25 cellular contexts compared by ENCODE assay signal in the genomic region with DNA sequence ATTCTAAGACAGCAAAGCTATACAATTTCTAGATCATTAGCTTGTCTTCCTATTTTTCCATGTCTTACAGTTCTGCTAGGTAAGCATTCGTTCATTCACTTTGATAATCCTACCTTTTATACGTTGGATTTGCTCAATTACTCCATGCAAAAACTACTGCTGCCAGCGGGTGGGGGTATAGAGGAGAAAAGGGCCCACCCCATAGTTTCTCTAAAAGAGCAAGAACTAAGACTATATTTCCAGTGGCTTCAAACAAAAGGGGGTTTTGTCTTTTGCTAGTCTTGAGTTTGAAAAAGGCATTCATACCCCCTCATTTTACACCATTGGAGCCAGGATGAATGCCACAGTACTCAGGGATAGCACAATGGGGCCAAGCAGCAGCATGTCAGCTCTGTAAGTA.
DNase-seq lines count a peak whose midpoint lies in the region; ATAC-seq and TF ChIP-seq lines count a peak whose summit lies in the region.
"Had no signal": no experiment of that assay in that cellular context is flagged by ENCODE, and none has a peak within 500 bp of the region (broad histone marks: within the 10 kb centered on the region; RNA-seq: fewer than 3 reads in every experiment).

No MANE protein-coding gene starts in this region.

- H3K27me3 ChIP-seq in DND-41 (ENCODE audit: insufficient read depth, low read length, poor library complexity) (peaks cover 3% of the 10 kb centered on the region), Loucy (ENCODE audit: insufficient read depth, low read length, poor library complexity, severe bottlenecking) (no peaks in the 10 kb centered on the region), sigmoid colon (no peaks in the 10 kb centered on the region)
- H3K27me3 ChIP-seq: pancreas, tibial artery had no signal

- no peaks in the 10 kb centered on the region for H3K9me2 ChIP-seq in Loucy (replicated peaks; ENCODE audit: low read depth, low read length)

- intact Hi-C loops in sigmoid colon (cut with DNase I): no loop called here

- peaks cover 6% of the 10 kb centered on the region for H3K36me3 Mint-ChIP-seq in neural crest cell (ENCODE audit: low read depth)
- no peaks in the 10 kb centered on the region for H3K36me3 Mint-ChIP-seq in activated T-cell treated with anti-CD3 and anti-CD28 coated beads, Interleukin-2, amount 50 U/mL, for 24 hours (ENCODE audit: low read depth)
- H3K36me3 Mint-ChIP-seq: IgD-negative memory B cell, naive B cell had no signal

- H4K20me1 ChIP-seq in DND-41 (ENCODE audit: insufficient read depth, low read length) (no peaks in the 10 kb centered on the region), Loucy (ENCODE audit: insufficient read depth, low read length, poor library complexity, severe bottlenecking) (no peaks in the 10 kb centered on the region)

- peak; percentile 64; the same call in 2 of the 3 replicates for ATAC-seq in DND-41 (ENCODE audit: insufficient read depth, low read depth)
- no peak for ATAC-seq in GM21529 (IDR thresholded peaks at IDR 0.05; ENCODE audit: unreplicated experiment)
- ATAC-seq: pancreas had no signal

- H3K4me3 ChIP-seq in DND-41 (ENCODE audit: low read depth in 1 of 2, low read length in 2 of 2): no peak overlapping the region
- H3K4me3 ChIP-seq in Loucy (ENCODE audit: low read length, poor library complexity, severe bottlenecking): no peak overlapping the region
- no peak overlapping the region for H3K4me3 ChIP-seq in choroid plexus epithelial cell (ENCODE audit: low read depth, low read length)
- no peak overlapping the region for H3K4me3 ChIP-seq in sigmoid colon
- H3K4me3 ChIP-seq: HAP-1, pancreas, tibial artery had no signal

- H3K9ac ChIP-seq in DND-41 (ENCODE audit: low read depth, low read length) (no peak overlapping the region), Loucy (ENCODE audit: low read depth, low read length, poor library complexity, severe bottlenecking) (no peak overlapping the region)

- H3K4me2 ChIP-seq in DND-41 (ENCODE audit: insufficient read depth, low read length) (no peak overlapping the region), Loucy (ENCODE audit: low read depth, low read length, poor library complexity, severe bottlenecking) (no peak overlapping the region)

- no peak for TF ChIP-seq EP300 in sigmoid colon (IDR thresholded peaks at IDR 0.05)

- no peaks in the 10 kb centered on the region for H3K9me3 ChIP-seq in DND-41 (ENCODE audit: insufficient read depth, low read length, severe bottlenecking)
- H3K9me3 ChIP-seq in Loucy (ENCODE audit: insufficient read depth, low read depth, low read length): no peaks in the 10 kb centered on the region
- no peaks in the 10 kb centered on the region for H3K9me3 ChIP-seq in sigmoid colon
- H3K9me3 ChIP-seq: HAP-1, pancreas, tibial artery had no signal

- no peak for TF ChIP-seq POLR2A in sigmoid colon (IDR thresholded peaks at IDR 0.05)

- H3K27me3 Mint-ChIP-seq in neural crest cell (ENCODE audit: low read depth): no peaks in the 10 kb centered on the region
- peaks cover 35% of the 10 kb centered on the region for H3K27me3 Mint-ChIP-seq in activated T-cell treated with anti-CD3 and anti-CD28 coated beads, Interleukin-2, amount 50 U/mL, for 24 hours

- H3K4me1 Mint-ChIP-seq in neural crest cell: peaks cover 16% of the 10 kb centered on the region
- H3K4me1 Mint-ChIP-seq in activated T-cell treated with anti-CD3 and anti-CD28 coated beads, Interleukin-2, amount 50 U/mL, for 24 hours (ENCODE audit: low read depth): no peaks in the 10 kb centered on the region
- H3K4me1 Mint-ChIP-seq: B cell; central memory CD8-positive, alpha-beta T cell; IgD-negative memory B cell; naive B cell had no signal

- TF ChIP-seq CTCF in DND-41 (IDR thresholded peaks at IDR 0.05; ENCODE audit: borderline replicate concordance, extremely low read depth, low read length, poor library complexity, severe bottlenecking) (peak; percentile 44), Loucy (conservative IDR thresholded peaks at IDR 0.05; ENCODE audit: low read length) (peak; percentile 68), choroid plexus epithelial cell (conservative IDR thresholded peaks at IDR 0.05; ENCODE audit: low read depth, low read length) (peak; percentile 42), neural crest cell (conservative IDR thresholded peaks at IDR 0.05) (peak; percentile 46), sigmoid colon (IDR thresholded peaks at IDR 0.05) (no peak)

- peak overlapping the region; percentile 59 for H3K27ac Mint-ChIP-seq in neural crest cell (ENCODE audit: unreplicated experiment)
- H3K27ac Mint-ChIP-seq in activated T-cell treated with anti-CD3 and anti-CD28 coated beads, Interleukin-2, amount 50 U/mL, for 24 hours: no peak overlapping the region
- H3K27ac Mint-ChIP-seq: B cell, IgD-negative memory B cell had no signal

- WGBS in sigmoid colon, 2 donors: 62 to 66% methylated on average over 3 of the region's 3 CpGs

- H3F3A ChIP-seq in Loucy (ENCODE audit: low read depth): no peaks in the 10 kb centered on the region

- H3K4me1 ChIP-seq in DND-41 (ENCODE audit: insufficient read depth, low read length) (no peaks in the 10 kb centered on the region), Loucy (ENCODE audit: insufficient read depth, low read length, poor library complexity, severe bottlenecking) (no peaks in the 10 kb centered on the region), sigmoid colon (no peaks in the 10 kb centered on the region)
- H3K4me1 ChIP-seq: HAP-1, pancreas, tibial artery had no signal

- peaks cover 6% of the 10 kb centered on the region for H3K9me3 Mint-ChIP-seq in neural crest cell
- H3K9me3 Mint-ChIP-seq in activated T-cell treated with anti-CD3 and anti-CD28 coated beads, Interleukin-2, amount 50 U/mL, for 24 hours: peaks cover 4% of the 10 kb centered on the region
- H3K9me3 Mint-ChIP-seq: central memory CD8-positive, alpha-beta T cell had no signal

- H3K79me2 ChIP-seq in DND-41 (ENCODE audit: insufficient read depth, low read length): no peaks in the 10 kb centered on the region
- H3K79me2 ChIP-seq in Loucy (ENCODE audit: insufficient read depth, low read length): no peaks in the 10 kb centered on the region

- H3K27ac ChIP-seq in DND-41 (ENCODE audit: low read length) (no peak overlapping the region), sigmoid colon (no peak overlapping the region)
- H3K27ac ChIP-seq: HL-60, pancreas, tibial artery had no signal

- H3K36me3 ChIP-seq in DND-41 (ENCODE audit: insufficient read depth, low read length) (no peaks in the 10 kb centered on the region), Loucy (ENCODE audit: insufficient read depth, low read length) (no peaks in the 10 kb centered on the region), sigmoid colon (no peaks in the 10 kb centered on the region)
- H3K36me3 ChIP-seq: HAP-1, pancreas, tibial artery had no signal

- peak; percentile 18 for DNase-seq in DND-41
- peak; percentile 6 for DNase-seq in choroid plexus epithelial cell (ENCODE audit: low read depth)
- no peak for DNase-seq in neural crest cell (ENCODE audit: low read depth, low spot score)
- DNase-seq in sigmoid colon: no peak
- DNase-seq in activated T-cell treated with anti-CD3 and anti-CD28 coated beads, Interleukin-2, amount 50 U/mL, for 24 hours: no peak
- DNase-seq: activated CD4-positive, alpha-beta T cell treated with anti-CD3 and anti-CD28 coated beads, Interleukin-2, amount 50 U/mL, for 1 hour; activated CD8-positive, alpha-beta memory T cell treated with anti-CD3 and anti-CD28 coated beads, Interleukin-2, amount 50 U/mL, for 48 hours; activated gamma-delta T cell treated with Interleukin-2 at 50 U/mL for 16 hours; effector CD8-positive, alpha-beta T cell; hypothalamus; naive B cell; NCI-H2029 treated with DMSO at 0.1 percent for 48 hours; NCI-H524; pancreas; SIG-M5; stimulated activated CD4-positive, alpha-beta T cell treated with anti-CD3 and anti-CD28 coated beads, Interleukin-1b, Interleukin-23, amount 100 ng/mL, for 48 hours; stimulated activated naive CD4-positive, alpha-beta T cell treated with Interleukin-2 at 50 U/mL for 16 hours; tibial artery had no signal

- no peak overlapping the region for H2AFZ ChIP-seq in DND-41 (ENCODE audit: low read depth, low read length)
- no peak overlapping the region for H2AFZ ChIP-seq in Loucy (ENCODE audit: low read length)

- H3K4me3 Mint-ChIP-seq in neural crest cell: no peak overlapping the region
- no peak overlapping the region for H3K4me3 Mint-ChIP-seq in activated T-cell treated with anti-CD3 and anti-CD28 coated beads, Interleukin-2, amount 50 U/mL, for 24 hours
- H3K4me3 Mint-ChIP-seq: B cell; central memory CD8-positive, alpha-beta T cell; IgD-negative memory B cell; naive B cell had no signal

Comparison
In these comparisons a context has a peak if more than half of its experiments do, and no peak if none do; other contexts are left out.
1. DNase-seq: peak in DND-41 (single experiment) and choroid plexus epithelial cell (single experiment); none in neural crest cell (single experiment), sigmoid colon (single experiment) and activated T-cell treated with anti-CD3 and anti-CD28 coated beads, Interleukin-2, amount 50 U/mL, for 24 hours (single experiment).
2. CTCF ChIP-seq: peak in DND-41 (single experiment), Loucy (single experiment), choroid plexus epithelial cell (single experiment) and neural crest cell (single experiment); none in sigmoid colon (0 of 4).